Comparison of ENCODE assay signal across 19 cellular contexts in the genomic region with DNA sequence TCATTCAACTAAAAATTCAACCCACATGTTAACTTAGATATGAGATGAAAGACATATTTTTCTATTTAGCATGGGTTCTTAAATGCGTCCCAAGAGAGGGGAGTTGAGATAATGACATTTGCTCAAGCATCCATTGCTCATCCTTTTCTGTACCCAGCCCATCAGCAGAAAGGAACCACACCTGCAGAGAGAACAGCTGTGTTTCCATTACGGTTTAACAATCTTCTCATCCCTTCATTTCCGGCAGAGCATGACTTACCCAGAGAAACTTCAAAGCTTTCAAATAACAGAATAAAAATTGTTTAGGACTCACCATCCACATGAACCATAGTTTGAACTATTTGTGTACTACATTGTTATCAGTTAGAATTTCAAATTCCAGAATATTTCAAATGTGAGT.
DNase-seq lines count a peak whose midpoint lies in the region; ATAC-seq and TF ChIP-seq lines count a peak whose summit lies in the region.
"Had no signal": no experiment of that assay in that cellular context is flagged by ENCODE, and none has a peak within 500 bp of the region (broad histone marks: within the 10 kb centered on the region; RNA-seq: fewer than 3 reads in every experiment).

No MANE protein-coding gene starts in this region.

- DNase-seq in Jurkat, Clone E6-1 (ENCODE audit: low read depth, low spot score), result peak; percentile 59
- DNase-seq in Panc1 (ENCODE audit: low read depth, low spot score) (no peak), AG20443 (ENCODE audit: low spot score) (no peak), occipital lobe (lab: John Stamatoyannopoulos, UW) (no peak), vagina (ENCODE audit: extremely low spot score in 2 of 2) (no peak)
- DNase-seq in activated T-helper 1 cell treated with anti-CD3 and anti-CD28 coated beads, Interleukin-12 subunit alpha, Interleukin-12 subunit beta, Interleukin-2, Interleukin-4 antibody, amounts not matched to agents 30 ng/mL and 10 ng/mL and 1 ng/mL, durations not matched to agents 14 hours and 24 hours and 36 hours (ENCODE audit: low spot score), result no peak
- DNase-seq: 8988T; C1 segment of cervical spinal cord; Calu3; CD4-positive, alpha-beta memory T cell; COR-L47; DMS53; DMS79 treated with DMSO at 0.1 percent for 48 hours; GF-D8; GOT3; H7; HCEC 1CT had no signal

- CTCF ChIA-PET in Panc1 (lab: Charles Lee), result no interaction called here

- peaks cover 43% of the 10 kb centered on the region for H3K4me1 ChIP-seq in BLaER1
- H3K4me1 ChIP-seq in Panc1 (ENCODE audit: control insufficient read depth, insufficient read depth, low read length), result peaks cover 12% of the 10 kb centered on the region
- H3K4me1 ChIP-seq in vagina, result no peaks in the 10 kb centered on the region

- H3K9me3 ChIP-seq in BLaER1 (peaks cover 35% of the 10 kb centered on the region), Panc1 (ENCODE audit: control insufficient read depth, insufficient read depth, low read depth, low read length) (no peaks in the 10 kb centered on the region), vagina (no peaks in the 10 kb centered on the region)

- no peaks in the 10 kb centered on the region for H4K20me1 ChIP-seq in BLaER1

- no peaks in the 10 kb centered on the region for H3K4me1 Mint-ChIP-seq in activated T-helper 1 cell treated with anti-CD3 and anti-CD28 coated beads, Interleukin-12 subunit alpha, Interleukin-12 subunit beta, Interleukin-2, Interleukin-4 antibody, amounts not matched to agents 30 ng/mL and 10 ng/mL and 1 ng/mL, durations not matched to agents 14 hours and 24 hours and 36 hours (ENCODE audit: low read depth)
- H3K4me1 Mint-ChIP-seq: CD4-positive, alpha-beta memory T cell had no signal

- no peaks in the 10 kb centered on the region for H3K36me3 Mint-ChIP-seq in activated T-helper 1 cell treated with anti-CD3 and anti-CD28 coated beads, Interleukin-12 subunit alpha, Interleukin-12 subunit beta, Interleukin-2, Interleukin-4 antibody, amounts not matched to agents 30 ng/mL and 10 ng/mL and 1 ng/mL, durations not matched to agents 14 hours and 24 hours and 36 hours (ENCODE audit: low read depth)
- H3K36me3 Mint-ChIP-seq: CD4-positive, alpha-beta memory T cell had no signal

- intact Hi-C loops in Panc1 (cut with micrococcal nuclease; ENCODE audit: unreplicated experiment), result no loop called here
- intact Hi-C loops in activated T-helper 1 cell treated with anti-CD3 and anti-CD28 coated beads, Interleukin-12 subunit alpha, Interleukin-12 subunit beta, Interleukin-2, Interleukin-4 antibody, amounts not matched to agents 30 ng/mL and 10 ng/mL and 1 ng/mL, durations not matched to agents 14 hours and 24 hours and 36 hours (cut with micrococcal nuclease), result no loop called here
- intact Hi-C loops in vagina (cut with DNase I), result no loop called here

- no peaks in the 10 kb centered on the region for H3K9me3 Mint-ChIP-seq in activated T-helper 1 cell treated with anti-CD3 and anti-CD28 coated beads, Interleukin-12 subunit alpha, Interleukin-12 subunit beta, Interleukin-2, Interleukin-4 antibody, amounts not matched to agents 30 ng/mL and 10 ng/mL and 1 ng/mL, durations not matched to agents 14 hours and 24 hours and 36 hours

- ATAC-seq in Panc1, result no peak

- TF ChIP-seq POLR2A in vagina (IDR thresholded peaks at IDR 0.05), result no peak

- H3K4me3 ChIP-seq in BLaER1 (no peak overlapping the region), Panc1 (ENCODE audit: low read depth in 2 of 2, low read length in 2 of 2) (no peak overlapping the region), vagina (no peak overlapping the region)
- H3K4me3 ChIP-seq in Jurkat, Clone E6-1 (ENCODE audit: low read length), result no peak overlapping the region

- peaks cover 5% of the 10 kb centered on the region for H3K27me3 Mint-ChIP-seq in activated T-helper 1 cell treated with anti-CD3 and anti-CD28 coated beads, Interleukin-12 subunit alpha, Interleukin-12 subunit beta, Interleukin-2, Interleukin-4 antibody, amounts not matched to agents 30 ng/mL and 10 ng/mL and 1 ng/mL, durations not matched to agents 14 hours and 24 hours and 36 hours (ENCODE audit: insufficient read depth)

- H3K27ac ChIP-seq in BLaER1 (peak overlapping the region; percentile 63), Panc1 (ENCODE audit: low read length) (peak overlapping the region; percentile 93), vagina (no peak overlapping the region)

- BruUV-seq in Panc1 (replicated peaks; lab: Mats Ljungman, UMichigan), result no TSS peak

- H3K4me3 Mint-ChIP-seq in activated T-helper 1 cell treated with anti-CD3 and anti-CD28 coated beads, Interleukin-12 subunit alpha, Interleukin-12 subunit beta, Interleukin-2, Interleukin-4 antibody, amounts not matched to agents 30 ng/mL and 10 ng/mL and 1 ng/mL, durations not matched to agents 14 hours and 24 hours and 36 hours, result no peak overlapping the region
- H3K4me3 Mint-ChIP-seq: B cell; CD4-positive, alpha-beta memory T cell had no signal

- POLR2A ChIA-PET in Panc1 (lab: Charles Lee), result no interaction called here

- H3K27ac Mint-ChIP-seq in activated T-helper 1 cell treated with anti-CD3 and anti-CD28 coated beads, Interleukin-12 subunit alpha, Interleukin-12 subunit beta, Interleukin-2, Interleukin-4 antibody, amounts not matched to agents 30 ng/mL and 10 ng/mL and 1 ng/mL, durations not matched to agents 14 hours and 24 hours and 36 hours, result no peak overlapping the region
- H3K27ac Mint-ChIP-seq: B cell; CD4-positive, alpha-beta memory T cell had no signal

- H3K9ac ChIP-seq in BLaER1, result no peak overlapping the region

- H3K4me2 ChIP-seq in BLaER1, result peak overlapping the region; percentile 53

- in situ Hi-C loops in Panc1 (cut with HindIII; ENCODE audit: low pct_unique_long_range_greater_than_20kb, low sequenced_read_pairs), result no loop called here

- no peaks in the 10 kb centered on the region for H3K27me3 ChIP-seq in BLaER1
- no peaks in the 10 kb centered on the region for H3K27me3 ChIP-seq in Panc1 (ENCODE audit: control insufficient read depth, insufficient read depth, low read length)
- H3K27me3 ChIP-seq in vagina, result no peaks in the 10 kb centered on the region

- H3K36me3 ChIP-seq in BLaER1 (no peaks in the 10 kb centered on the region), Panc1 (ENCODE audit: control insufficient read depth, insufficient read depth, low read length) (no peaks in the 10 kb centered on the region), vagina (no peaks in the 10 kb centered on the region)

- TF ChIP-seq CTCF in Panc1 (IDR thresholded peaks at IDR 0.05) (no peak), vagina (IDR thresholded peaks at IDR 0.05) (no peak)
